Comparison of ENCODE assay signal across 9 cellular contexts in the genomic region with DNA sequence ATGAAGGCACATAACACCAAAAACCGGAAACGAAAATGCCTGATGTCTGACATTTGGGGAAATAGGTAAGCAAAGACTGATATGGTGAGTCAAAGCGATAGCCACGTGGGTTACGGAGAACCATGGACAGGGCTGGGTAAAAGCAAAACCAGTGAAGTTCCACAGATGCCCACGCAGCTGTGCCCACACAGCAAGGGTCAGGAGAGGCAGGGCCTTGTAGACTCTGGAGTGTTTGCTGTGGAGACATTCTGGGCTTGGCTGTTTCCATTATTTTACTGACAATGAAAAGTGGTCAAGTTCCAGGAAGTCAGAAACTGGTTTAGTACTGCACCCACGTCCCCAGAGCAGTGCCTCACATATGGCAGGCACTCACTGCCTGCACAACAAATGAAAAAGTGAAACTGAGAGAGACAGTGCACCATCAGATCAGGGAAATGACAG.
A peak's percentile ranks its signal among the peaks of the same experiment; 100 is the strongest.
DNase-seq lines count a peak whose midpoint lies in the region; ATAC-seq and TF ChIP-seq lines count a peak whose summit lies in the region.
"Had no signal": no experiment of that assay in that cellular context is flagged by ENCODE, and none has a peak within 500 bp of the region (broad histone marks: within the 10 kb centered on the region; RNA-seq: fewer than 3 reads in every experiment).

No MANE protein-coding gene starts in this region.

- H3K36me3 ChIP-seq in heart right ventricle = peaks cover 0 to 100% (median 32%) of the 10 kb centered on the region in 9 donors

- TF ChIP-seq CTCF in heart right ventricle (IDR thresholded peaks at IDR 0.05) = no peak

- no peak overlapping the region for H3K4me3 ChIP-seq in heart right ventricle

- no peak overlapping the region for H3K27ac ChIP-seq in heart right ventricle

- 93 to 95% methylated on average over 7 of the region's 7 CpGs for WGBS in heart right ventricle, 2 donors

- intact Hi-C loops in heart right ventricle (cut with DNase I) = no loop called here

- peak; percentile 89 for ATAC-seq in HG02759 (IDR thresholded peaks at IDR 0.05; ENCODE audit: unreplicated experiment)
- ATAC-seq in heart right ventricle = no peak

- no peaks in the 10 kb centered on the region for H3K9me3 ChIP-seq in heart right ventricle

- peaks cover 0 to 8% (median 6%) of the 10 kb centered on the region in 9 donors for H3K4me1 ChIP-seq in heart right ventricle

- DNase-seq in activated CD4-positive, alpha-beta T cell treated with anti-CD3 and anti-CD28 coated beads for 48 hours = peak; percentile 54
- DNase-seq in activated CD4-positive, alpha-beta T cell treated with anti-CD3 and anti-CD28 coated beads, Interleukin-2, amount 50 U/mL, for 4 hours = no peak
- DNase-seq in NOMO-1 treated with dmso at 0.1 percent for 144 hours (lab: John Stamatoyannopoulos, UW; ENCODE audit: unreplicated experiment) = peak; percentile 13
- peak; percentile 61 for DNase-seq in stimulated activated CD8-positive, alpha-beta memory T cell treated with anti-CD3 and anti-CD28 coated beads, Interleukin-4, amount 100 ng/mL, for 48 hours
- no peak for DNase-seq in NCI-H524 treated with DMSO at 0.1 percent for 48 hours (lab: John Stamatoyannopoulos, UW)
- DNase-seq in heart right ventricle = no peak
- DNase-seq in effector CD8-positive, alpha-beta T cell (lab: John Stamatoyannopoulos, UW) = no peak
- DNase-seq: RPMI8226 had no signal

- H3K27me3 ChIP-seq in heart right ventricle = no peaks in the 10 kb centered on the region

Comparison
In these comparisons a context has a peak if more than half of its experiments do, and no peak if none do; other contexts are left out.
1. DNase-seq: peak in activated CD4-positive, alpha-beta T cell treated with anti-CD3 and anti-CD28 coated beads for 48 hours (single experiment), NOMO-1 treated with dmso at 0.1 percent for 144 hours (single experiment) and stimulated activated CD8-positive, alpha-beta memory T cell treated with anti-CD3 and anti-CD28 coated beads, Interleukin-4, amount 100 ng/mL, for 48 hours (single experiment); none in activated CD4-positive, alpha-beta T cell treated with anti-CD3 and anti-CD28 coated beads, Interleukin-2, amount 50 U/mL, for 4 hours (0 of 2), NCI-H524 treated with DMSO at 0.1 percent for 48 hours (single experiment), heart right ventricle (0 of 2) and effector CD8-positive, alpha-beta T cell (single experiment).